8 cellular contexts compared by ENCODE assay signal in the genomic region with DNA sequence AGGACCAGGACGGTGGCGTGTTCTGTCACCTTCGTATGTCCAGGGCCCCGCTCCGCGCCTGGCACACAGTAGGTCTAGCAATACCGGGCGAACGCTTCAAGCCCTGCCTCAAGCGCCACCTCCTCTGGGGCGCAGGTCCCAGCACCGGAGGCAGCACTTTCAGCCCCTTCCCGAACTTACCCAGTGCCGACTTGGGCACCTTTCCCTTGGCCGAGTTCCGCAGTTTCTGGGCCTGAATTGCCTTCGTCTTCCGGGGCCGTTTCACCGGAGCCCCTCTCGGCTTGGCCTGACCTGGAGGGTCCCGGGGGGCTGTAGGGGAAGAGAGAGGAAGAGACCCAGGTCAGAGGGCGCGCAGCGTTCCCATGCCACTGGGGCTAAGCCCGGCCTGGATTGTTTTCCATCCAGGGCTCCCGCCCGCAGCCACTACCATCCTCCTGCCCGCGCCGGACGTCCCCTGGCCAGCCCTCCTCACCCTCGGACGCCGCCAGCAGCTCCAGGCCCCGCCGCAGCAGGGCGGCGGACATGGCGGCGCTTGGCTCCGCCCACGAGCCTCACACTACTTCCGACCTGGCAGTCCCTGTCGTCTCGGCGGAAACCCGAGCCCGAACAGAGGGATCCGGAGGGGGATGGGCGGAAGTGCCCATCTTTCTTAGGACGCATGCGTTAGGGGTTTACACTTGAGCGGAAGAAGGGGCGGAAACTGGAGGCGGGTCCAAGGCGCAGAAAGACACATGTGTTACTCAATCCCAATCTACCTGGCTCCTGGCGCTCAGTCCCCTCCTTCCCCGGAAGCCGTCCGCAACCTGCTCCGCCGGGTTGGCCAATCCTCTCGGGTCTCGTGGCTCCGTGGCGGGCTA. TPM values are rescaled to one million over a fixed set of nuclear protein-coding genes. Genes with fewer than 3 reads are reported as not detected.
A peak's percentile ranks its signal among the peaks of the same experiment; 100 is the strongest.
DNase-seq lines count a peak whose midpoint lies in the region; ATAC-seq and TF ChIP-seq lines count a peak whose summit lies in the region.

A gene with protein sequence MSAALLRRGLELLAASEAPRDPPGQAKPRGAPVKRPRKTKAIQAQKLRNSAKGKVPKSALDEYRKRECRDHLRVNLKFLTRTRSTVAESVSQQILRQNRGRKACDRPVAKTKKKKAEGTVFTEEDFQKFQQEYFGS (minus strand): TSS at position 534 of the 857 bp plus-strand sequence. CDS start 10 bp downstream, at position 524.

- peak; percentile 72 for ATAC-seq in HG02588 (IDR thresholded peaks at IDR 0.05; ENCODE audit: unreplicated experiment)
- ATAC-seq in activated naive CD4-positive, alpha-beta T cell treated with anti-CD3 and anti-CD28 coated beads, Interleukin-2, amount 50 U/mL, for 72 hours: peak; percentile 80 to 88

- H3K27ac ChIP-seq in suprapubic skin: peak within 1 kb of the TSS; percentile 94

- no peaks in the 10 kb centered on the region for H3K9me3 ChIP-seq in suprapubic skin

- TF ChIP-seq POLR2A in suprapubic skin (IDR thresholded peaks at IDR 0.05): peak in 1 of 2 donors; percentile 90

- H3K27ac Mint-ChIP-seq in activated naive CD4-positive, alpha-beta T cell treated with anti-CD3 and anti-CD28 coated beads, Interleukin-2, amount 50 U/mL, for 72 hours: peak within 1 kb of the TSS; percentile 97 to 98

- H3K4me1 ChIP-seq in suprapubic skin: peaks cover 64% of the 10 kb centered on the region

- WGBS in suprapubic skin: under 1% methylated on average over 37 of the region's 67 CpGs

- no peak for TF ChIP-seq EP300 in suprapubic skin (IDR thresholded peaks at IDR 0.05)

- peaks cover 15 to 33% of the 10 kb centered on the region in 2 donors for H3K36me3 Mint-ChIP-seq in activated naive CD4-positive, alpha-beta T cell treated with anti-CD3 and anti-CD28 coated beads, Interleukin-2, amount 50 U/mL, for 72 hours

- TF ChIP-seq CTCF in GM06990 (IDR thresholded peaks at IDR 0.05; ENCODE audit: insufficient read depth, low read length, poor library complexity, severe bottlenecking): no peak
- TF ChIP-seq CTCF in suprapubic skin (IDR thresholded peaks at IDR 0.05): no peak

- H3K27me3 ChIP-seq in GM06990 (replicated peaks; ENCODE audit: control insufficient read depth, insufficient read depth, low read length) (no peaks in the 10 kb centered on the region), suprapubic skin (no peaks in the 10 kb centered on the region)

- peak within 1 kb of the TSS; percentile 95 for H3K4me3 ChIP-seq in GM06990 (replicated peaks; ENCODE audit: low read depth, low read length)
- H3K4me3 ChIP-seq in suprapubic skin: peak within 1 kb of the TSS; percentile 91

- DNase-seq in GM06990 (ENCODE audit: extremely low read depth, insufficient read length) (peak; percentile 99), NCI-H1092 treated with DMSO at 0.1 percent for 48 hours (lab: John Stamatoyannopoulos, UW) (peak; percentile 100), SKM-1 (lab: John Stamatoyannopoulos, UW; ENCODE audit: unreplicated experiment) (peak; percentile 100), globus pallidus (ENCODE audit: low spot score) (peak; percentile 98), nucleus accumbens (lab: John Stamatoyannopoulos, UW) (peak; percentile 89 to 100 (median 97)), suprapubic skin (ENCODE audit: low spot score in 2 of 2) (peak; percentile 99 to 100)
- DNase-seq in activated naive CD4-positive, alpha-beta T cell treated with anti-CD3 and anti-CD28 coated beads, Interleukin-2, amount 50 U/mL, for 72 hours (ENCODE audit: low spot score in 2 of 2): peak; percentile 99

- H3K36me3 ChIP-seq in GM06990 (ENCODE audit: control insufficient read depth, insufficient read depth, low read length) (peaks cover 7% of the 10 kb centered on the region), suprapubic skin (peaks cover 10% of the 10 kb centered on the region)

- H3K9me3 Mint-ChIP-seq in activated naive CD4-positive, alpha-beta T cell treated with anti-CD3 and anti-CD28 coated beads, Interleukin-2, amount 50 U/mL, for 72 hours: no peaks in the 10 kb centered on the region

RNA-seq across cellular contexts. Expression of the gene that starts here (rescaled TPM):
- 10 to 100 TPM; 47.6 to 64.2 TPM for total RNA-seq in activated naive CD4-positive, alpha-beta T cell treated with anti-CD3 and anti-CD28 coated beads, Interleukin-2, amount 50 U/mL, for 72 hours
- 10 to 100 TPM; 61.2 to 89.5 (median 80.6) TPM for total RNA-seq in suprapubic skin

Comparison
In these comparisons a context has a peak if more than half of its experiments do, and no peak if none do; other contexts are left out.
1. Peak in every context shown above with its lines: DNase-seq, ATAC-seq, H3K4me3 ChIP-seq and H3K27ac ChIP-seq.